Comparison of ENCODE assay signal across 17 cellular contexts in genomic region chr2:7473135-7473771, GRCh38.
DNase-seq lines count a peak whose midpoint lies in the region; ATAC-seq, FAIRE-seq and TF ChIP-seq lines count a peak whose summit lies in the region.
"Had no signal": no experiment of that assay in that cellular context is flagged by ENCODE, and none has a peak within 500 bp of the region (broad histone marks: within the 10 kb centered on the region; RNA-seq: fewer than 3 reads in every experiment).

No MANE protein-coding gene starts in this region.

- no peak for FAIRE-seq in A549 (lab: Jason Lieb, UNC)
- FAIRE-seq: H54 had no signal

- H3K27me3 Mint-ChIP-seq in activated CD4-positive, alpha-beta memory T cell treated with anti-CD3 and anti-CD28 coated beads for 36 hours: peaks cover 1% of the 10 kb centered on the region
- no peaks in the 10 kb centered on the region for H3K27me3 Mint-ChIP-seq in activated CD4-positive, alpha-beta memory T cell treated with anti-CD3 and anti-CD28 coated beads, Interleukin-2, amount 10 ng/mL, durations not matched to agents 7 days and 5 days
- H3K27me3 Mint-ChIP-seq in activated naive CD8-positive, alpha-beta T cell treated with anti-CD3 and anti-CD28 coated beads, Interleukin-2, amount 50 U/mL, for 24 hours: no peaks in the 10 kb centered on the region

- H3K9me3 ChIP-seq in A549 (no peaks in the 10 kb centered on the region; the same call in 2 of the 3 replicates), OCI-LY7 (ENCODE audit: low read length) (no peaks in the 10 kb centered on the region)
- H3K9me3 ChIP-seq: MG63 had no signal

- DNase-seq in activated CD4-positive, alpha-beta memory T cell treated with anti-CD3 and anti-CD28 coated beads for 36 hours: no peak
- DNase-seq in activated CD4-positive, alpha-beta memory T cell treated with anti-CD3 and anti-CD28 coated beads, Interleukin-2, amount 10 ng/mL, durations not matched to agents 7 days and 5 days: no peak
- DNase-seq in A549 (ENCODE audit: low read depth in 1 of 2, low spot score in 1 of 2): no peak
- DNase-seq in OCI-LY7 (ENCODE audit: low spot score): no peak
- DNase-seq in activated naive CD8-positive, alpha-beta T cell treated with anti-CD3 and anti-CD28 coated beads, Interleukin-2, amount 50 U/mL, for 24 hours: no peak
- DNase-seq in RPMI8226: no peak
- no peak for DNase-seq in HT-29 (ENCODE audit: low spot score)
- DNase-seq in posterior cingulate gyrus: no peak
- DNase-seq: C1 segment of cervical spinal cord, DMS 273 treated with DMSO at 0.1 percent for 48 hours, HFFc6, MG63, NCI-H1092 treated with DMSO at 0.1 percent for 48 hours, NCI-H2081 treated with DMSO at 0.1 percent for 48 hours, NCI-H510A treated with DMSO at 0.1 percent for 48 hours, PC-9 had no signal

- peak overlapping the region; percentile 71 for H3K27ac Mint-ChIP-seq in activated CD4-positive, alpha-beta memory T cell treated with anti-CD3 and anti-CD28 coated beads for 36 hours
- H3K27ac Mint-ChIP-seq in activated CD4-positive, alpha-beta memory T cell treated with anti-CD3 and anti-CD28 coated beads, Interleukin-2, amount 10 ng/mL, durations not matched to agents 7 days and 5 days: no peak overlapping the region
- H3K27ac Mint-ChIP-seq in activated naive CD8-positive, alpha-beta T cell treated with anti-CD3 and anti-CD28 coated beads, Interleukin-2, amount 50 U/mL, for 24 hours: peak overlapping the region; percentile 77
- H3K27ac Mint-ChIP-seq: HFFc6 had no signal

- CTCF ChIA-PET in activated CD4-positive, alpha-beta memory T cell treated with anti-CD3 and anti-CD28 coated beads for 36 hours (lab: Charles Lee): interaction anchor here (1.2 kb wide), 1 partner anchor 46 kb away, joined by 4 read pairs; no protein-coding TSS in a partner anchor
- CTCF ChIA-PET in activated CD4-positive, alpha-beta memory T cell treated with anti-CD3 and anti-CD28 coated beads, Interleukin-2, amount 10 ng/mL, durations not matched to agents 7 days and 5 days (lab: Charles Lee): no interaction called here
- CTCF ChIA-PET in A549 (lab: Yijun Ruan, JAX): no interaction called here
- CTCF ChIA-PET in OCI-LY7 (lab: Charles Lee; ENCODE audit: unreplicated experiment): no interaction called here

- H2AFZ ChIP-seq in OCI-LY7 (ENCODE audit: low read length): peak overlapping the region; percentile 38; the same call in 1 of the 2 replicates
- H2AFZ ChIP-seq: PC-9 had no signal

- H4K20me1 ChIP-seq in OCI-LY7 (ENCODE audit: insufficient read depth, low read length): no peaks in the 10 kb centered on the region

- no peaks in the 10 kb centered on the region for H3K79me2 ChIP-seq in OCI-LY7 (ENCODE audit: insufficient read depth, low read depth, low read length)

- H3K9me2 ChIP-seq in OCI-LY7 (ENCODE audit: insufficient read depth, low read length): no peaks in the 10 kb centered on the region

- H3K27ac ChIP-seq in A549 (no peak overlapping the region), OCI-LY7 (ENCODE audit: low read depth, low read length, poor library complexity, severe bottlenecking) (no peak overlapping the region)
- H3K27ac ChIP-seq: PC-9 had no signal

- H3K4me3 ChIP-seq in A549: no peak overlapping the region
- no peak overlapping the region for H3K4me3 ChIP-seq in OCI-LY7 (ENCODE audit: low read depth, low read length, poor library complexity, severe bottlenecking)
- H3K4me3 ChIP-seq: MG63, PC-9 had no signal

- H3K4me2 ChIP-seq in A549 (no peak overlapping the region), OCI-LY7 (ENCODE audit: low read length) (no peak overlapping the region)
- H3K4me2 ChIP-seq: PC-9 had no signal

- POLR2A ChIA-PET in activated CD4-positive, alpha-beta memory T cell treated with anti-CD3 and anti-CD28 coated beads for 36 hours (lab: Charles Lee): interaction anchor here (1.5 kb wide), 1 partner anchor 23 kb away, joined by 4 read pairs; no protein-coding TSS in a partner anchor
- POLR2A ChIA-PET in activated CD4-positive, alpha-beta memory T cell treated with anti-CD3 and anti-CD28 coated beads, Interleukin-2, amount 10 ng/mL, durations not matched to agents 7 days and 5 days (lab: Charles Lee): no interaction called here
- POLR2A ChIA-PET in A549 (lab: Yijun Ruan, JAX): no interaction called here
- POLR2A ChIA-PET in OCI-LY7 (lab: Charles Lee): interaction anchor here (1.4 kb wide), 1 partner anchor 11 kb away, joined by 5 read pairs; no protein-coding TSS in a partner anchor

- ATAC-seq in A549: no peak
- ATAC-seq in activated naive CD8-positive, alpha-beta T cell treated with anti-CD3 and anti-CD28 coated beads, Interleukin-2, amount 50 U/mL, for 24 hours: no peak

- no peak for TF ChIP-seq RAD21 in A549 (conservative IDR thresholded peaks at IDR 0.05 in 1 of 2, IDR thresholded peaks at IDR 0.05 in 1 of 2)

- no peaks in the 10 kb centered on the region for H3K9me3 Mint-ChIP-seq in activated CD4-positive, alpha-beta memory T cell treated with anti-CD3 and anti-CD28 coated beads for 36 hours
- no peaks in the 10 kb centered on the region for H3K9me3 Mint-ChIP-seq in activated CD4-positive, alpha-beta memory T cell treated with anti-CD3 and anti-CD28 coated beads, Interleukin-2, amount 10 ng/mL, durations not matched to agents 7 days and 5 days
- H3K9me3 Mint-ChIP-seq in activated naive CD8-positive, alpha-beta T cell treated with anti-CD3 and anti-CD28 coated beads, Interleukin-2, amount 50 U/mL, for 24 hours: peaks cover 3% of the 10 kb centered on the region

- 31% methylated on average over 7 of the region's 7 CpGs for WGBS in A549 (ENCODE audit: missing lambda C conversion rate)

- no peak for TF ChIP-seq POLR2A in A549 (IDR thresholded peaks at IDR 0.05; ENCODE audit: low read length)

- H3K36me3 ChIP-seq in OCI-LY7 (ENCODE audit: insufficient read depth, low read length): no peaks in the 10 kb centered on the region
- H3K36me3 ChIP-seq: MG63 had no signal

- no peak overlapping the region for H3K4me3 Mint-ChIP-seq in activated CD4-positive, alpha-beta memory T cell treated with anti-CD3 and anti-CD28 coated beads for 36 hours
- no peak overlapping the region for H3K4me3 Mint-ChIP-seq in activated CD4-positive, alpha-beta memory T cell treated with anti-CD3 and anti-CD28 coated beads, Interleukin-2, amount 10 ng/mL, durations not matched to agents 7 days and 5 days
- H3K4me3 Mint-ChIP-seq in activated naive CD8-positive, alpha-beta T cell treated with anti-CD3 and anti-CD28 coated beads, Interleukin-2, amount 50 U/mL, for 24 hours: peak overlapping the region; percentile 3
- H3K4me3 Mint-ChIP-seq: HFFc6 had no signal

- peaks cover 48% of the 10 kb centered on the region for H3K4me1 Mint-ChIP-seq in activated CD4-positive, alpha-beta memory T cell treated with anti-CD3 and anti-CD28 coated beads for 36 hours (ENCODE audit: low read depth)
- peaks cover 36% of the 10 kb centered on the region for H3K4me1 Mint-ChIP-seq in activated CD4-positive, alpha-beta memory T cell treated with anti-CD3 and anti-CD28 coated beads, Interleukin-2, amount 10 ng/mL, durations not matched to agents 7 days and 5 days
- peaks cover 60% of the 10 kb centered on the region for H3K4me1 Mint-ChIP-seq in activated naive CD8-positive, alpha-beta T cell treated with anti-CD3 and anti-CD28 coated beads, Interleukin-2, amount 50 U/mL, for 24 hours

- no TSS peak for BruUV-seq in OCI-LY7 (replicated peaks; lab: Mats Ljungman, UMichigan)

- intact Hi-C loops in activated CD4-positive, alpha-beta memory T cell treated with anti-CD3 and anti-CD28 coated beads for 36 hours (cut with micrococcal nuclease): loop anchor here (1.0 to 2.0 kb wide), 2 partner anchors 36 to 44 kb away; no protein-coding TSS in a partner anchor
- intact Hi-C loops in OCI-LY7 (cut with micrococcal nuclease; ENCODE audit: unreplicated experiment) (no loop called here), posterior cingulate gyrus (cut with DNase I) (no loop called here)

- no peak for TF ChIP-seq EP300 in A549 (IDR thresholded peaks at IDR 0.05)

- no peaks in the 10 kb centered on the region for H3K36me3 Mint-ChIP-seq in activated CD4-positive, alpha-beta memory T cell treated with anti-CD3 and anti-CD28 coated beads for 36 hours
- peaks cover 3% of the 10 kb centered on the region for H3K36me3 Mint-ChIP-seq in activated CD4-positive, alpha-beta memory T cell treated with anti-CD3 and anti-CD28 coated beads, Interleukin-2, amount 10 ng/mL, durations not matched to agents 7 days and 5 days (ENCODE audit: low read depth)
- peaks cover 5% of the 10 kb centered on the region for H3K36me3 Mint-ChIP-seq in activated naive CD8-positive, alpha-beta T cell treated with anti-CD3 and anti-CD28 coated beads, Interleukin-2, amount 50 U/mL, for 24 hours (ENCODE audit: low read depth)

- H3K4me1 ChIP-seq in A549 (no peaks in the 10 kb centered on the region), OCI-LY7 (ENCODE audit: insufficient read depth, low read length, poor library complexity, severe bottlenecking) (no peaks in the 10 kb centered on the region)

- TF ChIP-seq CTCF in A549 (IDR thresholded peaks at IDR 0.05) (no peak), OCI-LY7 (conservative IDR thresholded peaks at IDR 0.05; ENCODE audit: low read length) (no peak)

TF ChIP-seq in A549, 52 proteins besides CTCF, POLR2A, EP300 and RAD21:
- no peak for TF ChIP-seq ZNF302 (CRISPR knock-in tag; IDR thresholded peaks at IDR 0.05)
- no peak for TF ChIP-seq USF2 (IDR thresholded peaks at IDR 0.05)
- TF ChIP-seq MAFK (IDR thresholded peaks at IDR 0.05; ENCODE audit: partially characterized antibody): peak; percentile 42

Comparison
In these comparisons a context has a peak if more than half of its experiments do, and no peak if none do; other contexts are left out.
1. POLR2A ChIA-PET loops: an anchor here in activated CD4-positive, alpha-beta memory T cell treated with anti-CD3 and anti-CD28 coated beads for 36 hours (1.5 kb wide) and OCI-LY7 (1.4 kb wide); none called in activated CD4-positive, alpha-beta memory T cell treated with anti-CD3 and anti-CD28 coated beads, Interleukin-2, amount 10 ng/mL, durations not matched to agents 7 days and 5 days and A549.